ENCODE assay signal across 8 cellular contexts in the genomic region with DNA sequence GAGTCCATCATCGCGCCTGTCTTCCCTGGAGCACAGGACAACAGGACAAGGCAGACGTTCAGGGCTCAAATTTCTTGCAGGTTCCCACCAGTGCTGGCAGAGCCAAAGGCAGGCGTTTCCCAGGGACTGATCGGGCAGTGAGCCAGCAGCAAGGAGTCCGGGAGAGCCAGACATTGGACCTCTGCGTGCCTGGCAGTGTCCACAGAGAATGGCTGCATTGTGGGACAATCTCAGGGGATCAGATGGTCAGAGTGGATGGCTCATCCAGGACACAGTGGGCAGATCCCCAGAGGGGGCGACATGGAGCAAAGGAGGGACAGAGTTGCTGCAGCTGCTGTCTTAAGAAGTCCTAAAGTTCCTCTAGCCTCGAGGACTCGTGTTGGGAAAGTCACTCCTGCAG. TPM values are rescaled to one million over a fixed set of nuclear protein-coding genes. Genes with fewer than 3 reads are reported as not detected.
DNase-seq lines count a peak whose midpoint lies in the region; ATAC-seq and TF ChIP-seq lines count a peak whose summit lies in the region.

No MANE protein-coding gene starts in this region.

- peak; percentile 40 for DNase-seq in COLO668 (lab: John Stamatoyannopoulos, UW; ENCODE audit: unreplicated experiment)
- DNase-seq in HFFc6: peak; percentile 44
- DNase-seq in T-helper 2 cell treated with Interferon-gamma antibody and Interleukin-4, amounts not matched to agents 5 μg/mL and 100 μg/mL, for 36 hours (ENCODE audit: low spot score): no peak
- no peak for DNase-seq in epithelial cell of proximal tubule (ENCODE audit: low read depth)
- DNase-seq in naive thymus-derived CD4-positive, alpha-beta T cell: peak in 1 of 9 donors; percentile 26
- DNase-seq in NCI-H345 (lab: John Stamatoyannopoulos, UW): no peak

- CTCF ChIA-PET in naive thymus-derived CD4-positive, alpha-beta T cell (lab: Charles Lee): interaction anchor here (0.6 to 3.0 kb wide), 6 partner anchors 18 to 33 kb away, joined by 3 to 17 read pairs (median 4); no protein-coding TSS in a partner anchor

- H3K36me3 Mint-ChIP-seq in HFFc6 (ENCODE audit: low read depth): peaks cover 6% of the 10 kb centered on the region; the same call in 1 of the 2 replicates
- peaks cover 50% of the 10 kb centered on the region for H3K36me3 Mint-ChIP-seq in T-helper 2 cell treated with Interferon-gamma antibody and Interleukin-4, amounts not matched to agents 5 μg/mL and 100 μg/mL, for 36 hours (ENCODE audit: low read depth)
- H3K36me3 Mint-ChIP-seq in naive thymus-derived CD4-positive, alpha-beta T cell: peaks cover 9 to 44% (median 23%) of the 10 kb centered on the region in 5 donors

- no peaks in the 10 kb centered on the region; the same call in 1 of the 2 replicates for H3K27me3 Mint-ChIP-seq in HFFc6 (ENCODE audit: insufficient read depth)
- H3K27me3 Mint-ChIP-seq in T-helper 2 cell treated with Interferon-gamma antibody and Interleukin-4, amounts not matched to agents 5 μg/mL and 100 μg/mL, for 36 hours (ENCODE audit: low read depth): no peaks in the 10 kb centered on the region
- no peaks in the 10 kb centered on the region for H3K27me3 Mint-ChIP-seq in naive thymus-derived CD4-positive, alpha-beta T cell

- TF ChIP-seq CTCF in HFFc6 (IDR thresholded peaks at IDR 0.05) (peak; percentile 71), epithelial cell of proximal tubule (conservative IDR thresholded peaks at IDR 0.05; ENCODE audit: low read depth, low read length) (peak; percentile 62)

- no peaks in the 10 kb centered on the region for H3K9me3 ChIP-seq in naive thymus-derived CD4-positive, alpha-beta T cell (ENCODE audit: control insufficient read depth in 2 of 3, low read length in 3 of 3)

- H3K4me3 ChIP-seq in epithelial cell of proximal tubule (ENCODE audit: low read depth, low read length): no peak overlapping the region
- no peak overlapping the region for H3K4me3 ChIP-seq in naive thymus-derived CD4-positive, alpha-beta T cell (ENCODE audit: low read length)

- POLR2A ChIA-PET in naive thymus-derived CD4-positive, alpha-beta T cell (lab: Charles Lee): interaction anchor here (0.5 to 14.9 kb wide), 11 partner anchors 8 to 432 kb away, joined by 3 to 396 read pairs (median 4); a partner anchor contains a TSS

- H3K9me3 Mint-ChIP-seq in HFFc6: no peaks in the 10 kb centered on the region
- H3K9me3 Mint-ChIP-seq in T-helper 2 cell treated with Interferon-gamma antibody and Interleukin-4, amounts not matched to agents 5 μg/mL and 100 μg/mL, for 36 hours: no peaks in the 10 kb centered on the region
- no peaks in the 10 kb centered on the region for H3K9me3 Mint-ChIP-seq in naive thymus-derived CD4-positive, alpha-beta T cell

- H3K4me3 Mint-ChIP-seq in HFFc6: no peak overlapping the region
- H3K4me3 Mint-ChIP-seq in T-helper 2 cell treated with Interferon-gamma antibody and Interleukin-4, amounts not matched to agents 5 μg/mL and 100 μg/mL, for 36 hours: peak overlapping the region; percentile 44
- H3K4me3 Mint-ChIP-seq in naive thymus-derived CD4-positive, alpha-beta T cell: peak overlapping the region; percentile 72 to 99 (median 81)

- peaks cover 55 to 57% of the 10 kb centered on the region in 2 donors for H3K4me1 ChIP-seq in naive thymus-derived CD4-positive, alpha-beta T cell (ENCODE audit: control insufficient read depth in 2 of 2, insufficient read depth in 2 of 2, low read length in 2 of 2)

- H3K27me3 ChIP-seq in naive thymus-derived CD4-positive, alpha-beta T cell (ENCODE audit: control insufficient read depth in 2 of 2, insufficient read depth in 2 of 2, low read length in 2 of 2): no peaks in the 10 kb centered on the region

- intact Hi-C loops in naive thymus-derived CD4-positive, alpha-beta T cell (cut with micrococcal nuclease): no loop called here

- peaks cover 26 to 68% (median 27%) of the 10 kb centered on the region in 3 experiments for H3K36me3 ChIP-seq in naive thymus-derived CD4-positive, alpha-beta T cell (ENCODE audit: control insufficient read depth in 2 of 3, insufficient read depth in 3 of 3, low read length in 3 of 3)

- H3K27ac ChIP-seq in naive thymus-derived CD4-positive, alpha-beta T cell (ENCODE audit: low read depth, low read length): peak overlapping the region; percentile 90

- no peak for ATAC-seq in naive thymus-derived CD4-positive, alpha-beta T cell
- ATAC-seq in HG02884 (IDR thresholded peaks at IDR 0.05; ENCODE audit: unreplicated experiment) (no peak), HG03442 (IDR thresholded peaks at IDR 0.05; ENCODE audit: unreplicated experiment) (no peak)

- H3K4me1 Mint-ChIP-seq in HFFc6 (ENCODE audit: low read depth): peaks cover 34% of the 10 kb centered on the region
- H3K4me1 Mint-ChIP-seq in T-helper 2 cell treated with Interferon-gamma antibody and Interleukin-4, amounts not matched to agents 5 μg/mL and 100 μg/mL, for 36 hours (ENCODE audit: low read depth): peaks cover 40% of the 10 kb centered on the region
- H3K4me1 Mint-ChIP-seq in naive thymus-derived CD4-positive, alpha-beta T cell: peaks cover 54 to 80% (median 65%) of the 10 kb centered on the region in 7 donors

- peak overlapping the region; percentile 19; the same call in 1 of the 2 replicates for H3K27ac Mint-ChIP-seq in HFFc6
- H3K27ac Mint-ChIP-seq in T-helper 2 cell treated with Interferon-gamma antibody and Interleukin-4, amounts not matched to agents 5 μg/mL and 100 μg/mL, for 36 hours: peak overlapping the region; percentile 75
- peak overlapping the region; percentile 61 to 96 (median 89) for H3K27ac Mint-ChIP-seq in naive thymus-derived CD4-positive, alpha-beta T cell

RNA-seq across cellular contexts. Expression of a gene that starts 4.6 kb away (rescaled TPM):
- 10 to 100 TPM; 18.9 to 29.1 (median 22.0) TPM for total RNA-seq in HFFc6 (2021; fragmentation: NEBNext Ultra II Directional; extraction: Animal tissue kit (Norgen Biotek cat#: 25700))
- 13.2 and 19.5 TPM in 2 replicates for total RNA-seq in epithelial cell of proximal tubule
- total RNA-seq in naive thymus-derived CD4-positive, alpha-beta T cell: 100 to 1,000 TPM; 189 to 611 (median 383) TPM
- 10 to 100 TPM; 55.0 to 85.3 TPM for polyA plus RNA-seq in naive thymus-derived CD4-positive, alpha-beta T cell

RNA-seq across cellular contexts. Expression of a gene that starts 11.4 kb away (rescaled TPM):
- total RNA-seq in HFFc6 (2021; fragmentation: NEBNext Ultra II Directional; extraction: Animal tissue kit (Norgen Biotek cat#: 25700)): not detected
- not detected in 2 replicates for total RNA-seq in epithelial cell of proximal tubule
- under 1 TPM in 2 of 5 experiments, not detected in 3; 0.84 to 0.85 TPM for total RNA-seq in naive thymus-derived CD4-positive, alpha-beta T cell
- polyA plus RNA-seq in naive thymus-derived CD4-positive, alpha-beta T cell: not detected

RNA-seq across cellular contexts. Expression of a gene that starts 46.5 kb away (rescaled TPM):
- total RNA-seq in HFFc6 (2021; fragmentation: NEBNext Ultra II Directional; extraction: Animal tissue kit (Norgen Biotek cat#: 25700)): 10 to 100 TPM; 50.7 to 56.3 (median 52.8) TPM
- total RNA-seq in epithelial cell of proximal tubule: 37.8 and 62.3 TPM in 2 replicates
- 100 to 1,000 TPM in 3 of 5 experiments, 10 to 100 TPM in 2; 46.4 to 137 (median 109) TPM for total RNA-seq in naive thymus-derived CD4-positive, alpha-beta T cell
- polyA plus RNA-seq in naive thymus-derived CD4-positive, alpha-beta T cell: 100 to 1,000 TPM; 112 to 148 TPM

Comparison
In these comparisons a context has a peak if more than half of its experiments do, and no peak if none do; other contexts are left out.
1. DNase-seq: peak in COLO668 (single experiment) and HFFc6 (single experiment); none in T-helper 2 cell treated with Interferon-gamma antibody and Interleukin-4, amounts not matched to agents 5 μg/mL and 100 μg/mL, for 36 hours (single experiment), epithelial cell of proximal tubule (single experiment) and NCI-H345 (single experiment).
2. H3K27ac Mint-ChIP-seq: peak in every context shown above with its lines; median percentile 89 in naive thymus-derived CD4-positive, alpha-beta T cell; 75 in T-helper 2 cell treated with Interferon-gamma antibody and Interleukin-4, amounts not matched to agents 5 μg/mL and 100 μg/mL, for 36 hours; 19 in HFFc6.